Comparison of ENCODE assay signal across 23 cellular contexts in the genomic region with DNA sequence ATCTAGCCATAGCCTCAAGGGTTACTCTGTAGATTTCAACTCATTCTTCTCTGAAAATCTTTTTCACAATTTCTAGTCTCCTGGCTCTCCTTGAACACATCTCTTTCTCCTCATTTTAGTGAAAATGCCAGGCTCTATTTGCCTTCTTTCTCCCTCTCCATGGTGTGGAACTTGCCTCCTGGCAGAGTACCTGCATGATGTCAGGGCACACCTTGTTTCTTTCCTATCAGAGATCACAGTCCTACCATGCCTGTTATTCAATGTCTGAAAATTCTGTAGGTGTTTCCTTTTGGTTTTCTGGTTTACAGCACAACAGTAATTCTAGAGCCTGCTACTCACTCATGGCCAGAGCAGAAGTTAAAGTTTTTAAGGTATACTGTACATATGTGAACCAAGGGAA.
A peak's percentile ranks its signal among the peaks of the same experiment; 100 is the strongest.
DNase-seq lines count a peak whose midpoint lies in the region; ATAC-seq, FAIRE-seq and TF ChIP-seq lines count a peak whose summit lies in the region.
"Had no signal": no experiment of that assay in that cellular context is flagged by ENCODE, and none has a peak within 500 bp of the region (broad histone marks: within the 10 kb centered on the region; RNA-seq: fewer than 3 reads in every experiment).

No MANE protein-coding gene starts in this region.

- H3K4me1 Mint-ChIP-seq in activated naive CD8-positive, alpha-beta T cell (ENCODE audit: low read depth), result peaks cover 23% of the 10 kb centered on the region
- peaks cover 18% of the 10 kb centered on the region for H3K4me1 Mint-ChIP-seq in activated naive CD8-positive, alpha-beta T cell treated with anti-CD3 and anti-CD28 coated beads, Interleukin-2, amount 50 U/mL, for 24 hours
- peaks cover 3% of the 10 kb centered on the region for H3K4me1 Mint-ChIP-seq in HFFc6 (ENCODE audit: low read depth)
- H3K4me1 Mint-ChIP-seq in naive thymus-derived CD8-positive, alpha-beta T cell, result peaks cover 15 to 36% (median 19%) of the 10 kb centered on the region in 4 donors
- H3K4me1 Mint-ChIP-seq in activated T-cell treated with anti-CD3 and anti-CD28 coated beads, Interleukin-2, amount 50 U/mL, for 24 hours (ENCODE audit: low read depth), result peaks cover 23% of the 10 kb centered on the region

- TF ChIP-seq EP300 in K562 (IDR thresholded peaks at IDR 0.05; ENCODE audit: low read length), result no peak

- no peak overlapping the region for H3K4me2 ChIP-seq in K562 (ENCODE audit: insufficient read depth, low read length)
- H3K4me2 ChIP-seq: PC-9 had no signal

- H2AFZ ChIP-seq in K562 (ENCODE audit: low read depth, low read length), result no peak overlapping the region
- H2AFZ ChIP-seq: PC-9 had no signal

- no TSS peak for BruUV-seq in K562 (replicated peaks; lab: Mats Ljungman, UMichigan)

- intact Hi-C loops in K562 (cut with micrococcal nuclease), result no loop called here

- H3K79me2 ChIP-seq in K562 (ENCODE audit: control insufficient read depth, insufficient read depth, low read length), result no peaks in the 10 kb centered on the region

- in situ Hi-C loops in K562 (cut with MboI), result no loop called here

- peaks cover 17% of the 10 kb centered on the region for H3K36me3 Mint-ChIP-seq in activated naive CD8-positive, alpha-beta T cell
- H3K36me3 Mint-ChIP-seq in activated naive CD8-positive, alpha-beta T cell treated with anti-CD3 and anti-CD28 coated beads, Interleukin-2, amount 50 U/mL, for 24 hours (ENCODE audit: low read depth), result peaks cover 32% of the 10 kb centered on the region
- H3K36me3 Mint-ChIP-seq in HFFc6 (ENCODE audit: low read depth), result no peaks in the 10 kb centered on the region
- H3K36me3 Mint-ChIP-seq in naive thymus-derived CD8-positive, alpha-beta T cell, result peaks cover 5 to 13% (median 13%) of the 10 kb centered on the region in 3 donors
- peaks cover 26% of the 10 kb centered on the region for H3K36me3 Mint-ChIP-seq in activated T-cell treated with anti-CD3 and anti-CD28 coated beads, Interleukin-2, amount 50 U/mL, for 24 hours (ENCODE audit: low read depth)

- H3K27me3 Mint-ChIP-seq in activated naive CD8-positive, alpha-beta T cell, result no peaks in the 10 kb centered on the region
- H3K27me3 Mint-ChIP-seq in activated naive CD8-positive, alpha-beta T cell treated with anti-CD3 and anti-CD28 coated beads, Interleukin-2, amount 50 U/mL, for 24 hours, result no peaks in the 10 kb centered on the region
- H3K27me3 Mint-ChIP-seq in HFFc6 (ENCODE audit: insufficient read depth), result no peaks in the 10 kb centered on the region; the same call in 1 of the 2 replicates
- H3K27me3 Mint-ChIP-seq in naive thymus-derived CD8-positive, alpha-beta T cell, result no peaks in the 10 kb centered on the region
- no peaks in the 10 kb centered on the region for H3K27me3 Mint-ChIP-seq in activated T-cell treated with anti-CD3 and anti-CD28 coated beads, Interleukin-2, amount 50 U/mL, for 24 hours

- no peak for ATAC-seq in activated naive CD8-positive, alpha-beta T cell treated with anti-CD3 and anti-CD28 coated beads, Interleukin-2, amount 50 U/mL, for 24 hours
- ATAC-seq in K562 (no peak), left lobe of liver (peak; percentile 85)
- ATAC-seq in naive thymus-derived CD8-positive, alpha-beta T cell, result no peak
- ATAC-seq: Right ventricle myocardium inferior had no signal

- POLR2A ChIA-PET in K562 (lab: Yijun Ruan, JAX), result no interaction called here
- POLR2A ChIA-PET in naive thymus-derived CD8-positive, alpha-beta T cell (lab: Charles Lee), result no interaction called here

- no peak overlapping the region for H3K9ac ChIP-seq in K562 (ENCODE audit: insufficient read depth in 1 of 2, low read depth in 2 of 2, low read length in 2 of 2)

- no peaks in the 10 kb centered on the region for H3K9me1 ChIP-seq in K562 (ENCODE audit: control insufficient read depth, insufficient read depth, low read length)

- no peaks in the 10 kb centered on the region for H3K9me3 Mint-ChIP-seq in activated naive CD8-positive, alpha-beta T cell (ENCODE audit: low read depth)
- H3K9me3 Mint-ChIP-seq in activated naive CD8-positive, alpha-beta T cell treated with anti-CD3 and anti-CD28 coated beads, Interleukin-2, amount 50 U/mL, for 24 hours, result no peaks in the 10 kb centered on the region
- H3K9me3 Mint-ChIP-seq in HFFc6, result no peaks in the 10 kb centered on the region
- H3K9me3 Mint-ChIP-seq in naive thymus-derived CD8-positive, alpha-beta T cell, result no peaks in the 10 kb centered on the region
- no peaks in the 10 kb centered on the region for H3K9me3 Mint-ChIP-seq in activated T-cell treated with anti-CD3 and anti-CD28 coated beads, Interleukin-2, amount 50 U/mL, for 24 hours

- H4K20me1 ChIP-seq in K562 (replicated peaks; ENCODE audit: control insufficient read depth, insufficient read depth, low read length), result no peaks in the 10 kb centered on the region

- peak overlapping the region; percentile 43 for H3K27ac Mint-ChIP-seq in activated naive CD8-positive, alpha-beta T cell
- H3K27ac Mint-ChIP-seq in activated naive CD8-positive, alpha-beta T cell treated with anti-CD3 and anti-CD28 coated beads, Interleukin-2, amount 50 U/mL, for 24 hours, result no peak overlapping the region
- no peak overlapping the region for H3K27ac Mint-ChIP-seq in HFFc6
- H3K27ac Mint-ChIP-seq in naive thymus-derived CD8-positive, alpha-beta T cell, result peak overlapping the region in 3 of 10 donors; percentile 31 to 92 (median 79)
- H3K27ac Mint-ChIP-seq in activated T-cell treated with anti-CD3 and anti-CD28 coated beads, Interleukin-2, amount 50 U/mL, for 24 hours, result no peak overlapping the region

- no peak for TF ChIP-seq CTCF in K562 (IDR thresholded peaks at IDR 0.05 in 2 of 3, conservative IDR thresholded peaks at IDR 0.05 in 1 of 3; ENCODE audit: insufficient read depth in 2 of 3, low read depth in 1 of 3, low read length in 3 of 3)
- no peak for TF ChIP-seq CTCF in HFFc6 (IDR thresholded peaks at IDR 0.05)

- 0 out of 3 replicates have a peak, but pooled peaks cover under 1% of the 10 kb centered on the region for H3K36me3 ChIP-seq in K562 (ENCODE audit: control insufficient read depth, insufficient read depth, low read length)
- H3K36me3 ChIP-seq: MG63, SJCRH30 had no signal

- no peak for DNase-seq in activated naive CD8-positive, alpha-beta T cell treated with anti-CD3 and anti-CD28 coated beads, Interleukin-2, amount 50 U/mL, for 24 hours
- DNase-seq in K562 (ENCODE audit: extremely low read depth in 1 of 4, low spot score in 3 of 4), result no peak
- no peak for DNase-seq in left lobe of liver (ENCODE audit: low spot score)
- no peak for DNase-seq in HFFc6
- DNase-seq in naive thymus-derived CD8-positive, alpha-beta T cell, result no peak
- no peak for DNase-seq in activated T-cell treated with anti-CD3 and anti-CD28 coated beads, Interleukin-2, amount 50 U/mL, for 24 hours
- DNase-seq: 8988T; ACHN; DMS153; DND-41; KG1; MG63; NCI-H1694; NCI-H2029 treated with DMSO at 0.1 percent for 48 hours; NCI-H446 treated with DMSO at 0.1 percent for 48 hours; NCI-H526; NCI-H82; NK-92 treated with Interleukin-12 subunit alpha and Interleukin-12 subunit beta, amount 100 ng/mL, for 24 hours; PC-9; SJCRH30 had no signal

- TF ChIP-seq POLR2A in K562 (conservative IDR thresholded peaks at IDR 0.05), result no peak

- H3K4me3 ChIP-seq in K562, result no peak overlapping the region
- H3K4me3 ChIP-seq: MG63, PC-9, SJCRH30 had no signal

- no peaks in the 10 kb centered on the region for H3K9me3 ChIP-seq in K562 (replicated peaks; ENCODE audit: control insufficient read depth, insufficient read depth, low read depth, low read length)
- H3K9me3 ChIP-seq: MG63, SJCRH30 had no signal

- TF ChIP-seq RAD21 in K562 (CRISPR knock-in tag; conservative IDR thresholded peaks at IDR 0.05 in 1 of 2, IDR thresholded peaks at IDR 0.05 in 1 of 2), result no peak

- CTCF ChIA-PET in K562 (lab: Yijun Ruan, JAX; ENCODE audit: low intra/inter-chr PET ratio), result no interaction called here

- no peaks in the 10 kb centered on the region for H3K4me1 ChIP-seq in K562 (replicated peaks in 1 of 2; ENCODE audit: control insufficient read depth in 2 of 2, insufficient read depth in 2 of 2, low read length in 2 of 2)
- H3K4me1 ChIP-seq: SJCRH30 had no signal

- H3K4me3 Mint-ChIP-seq in activated naive CD8-positive, alpha-beta T cell, result no peak overlapping the region
- no peak overlapping the region for H3K4me3 Mint-ChIP-seq in activated naive CD8-positive, alpha-beta T cell treated with anti-CD3 and anti-CD28 coated beads, Interleukin-2, amount 50 U/mL, for 24 hours
- H3K4me3 Mint-ChIP-seq in HFFc6, result no peak overlapping the region
- no peak overlapping the region for H3K4me3 Mint-ChIP-seq in naive thymus-derived CD8-positive, alpha-beta T cell
- no peak overlapping the region for H3K4me3 Mint-ChIP-seq in activated T-cell treated with anti-CD3 and anti-CD28 coated beads, Interleukin-2, amount 50 U/mL, for 24 hours

- H3K27ac ChIP-seq in K562 (ENCODE audit: extremely low read depth, low read depth, low read length), result no peak overlapping the region
- H3K27ac ChIP-seq: PC-9, SJCRH30 had no signal

- FAIRE-seq in K562 (lab: Jason Lieb, UNC), result peak; percentile 19
- FAIRE-seq: GM19239 had no signal

- no peaks in the 10 kb centered on the region for H3K27me3 ChIP-seq in K562 (ENCODE audit: control insufficient read depth in 2 of 2, insufficient read depth in 2 of 2, low read length in 2 of 2)
- H3K27me3 ChIP-seq: MG63, SJCRH30 had no signal

TF ChIP-seq in K562, 482 proteins besides CTCF, POLR2A, EP300 and RAD21 (continues in another document):
- no peak for TF ChIP-seq BHLHE40 (IDR thresholded peaks at IDR 0.05; ENCODE audit: low read length)
- TF ChIP-seq HNRNPH1 (optimal IDR thresholded peaks at IDR 0.05; ENCODE audit: low read depth, low read length), result no peak
- TF ChIP-seq JUNB (CRISPR knock-in tag; conservative IDR thresholded peaks at IDR 0.05), result no peak
- no peak for TF ChIP-seq HMG20B (CRISPR knock-in tag; IDR thresholded peaks at IDR 0.05)
- no peak for TF ChIP-seq ZBTB5 (IDR thresholded peaks at IDR 0.05)
- TF ChIP-seq, protein P1, sequence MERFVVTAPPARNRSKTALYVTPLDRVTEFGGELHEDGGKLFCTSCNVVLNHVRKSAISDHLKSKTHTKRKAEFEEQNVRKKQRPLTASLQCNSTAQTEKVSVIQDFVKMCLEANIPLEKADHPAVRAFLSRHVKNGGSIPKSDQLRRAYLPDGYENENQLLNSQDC (CRISPR knock-in tag; IDR thresholded peaks at IDR 0.05), result no peak
- no peak for TF ChIP-seq NR1H2 (CRISPR knock-in tag; IDR thresholded peaks at IDR 0.05)
